In the genomic region with DNA sequence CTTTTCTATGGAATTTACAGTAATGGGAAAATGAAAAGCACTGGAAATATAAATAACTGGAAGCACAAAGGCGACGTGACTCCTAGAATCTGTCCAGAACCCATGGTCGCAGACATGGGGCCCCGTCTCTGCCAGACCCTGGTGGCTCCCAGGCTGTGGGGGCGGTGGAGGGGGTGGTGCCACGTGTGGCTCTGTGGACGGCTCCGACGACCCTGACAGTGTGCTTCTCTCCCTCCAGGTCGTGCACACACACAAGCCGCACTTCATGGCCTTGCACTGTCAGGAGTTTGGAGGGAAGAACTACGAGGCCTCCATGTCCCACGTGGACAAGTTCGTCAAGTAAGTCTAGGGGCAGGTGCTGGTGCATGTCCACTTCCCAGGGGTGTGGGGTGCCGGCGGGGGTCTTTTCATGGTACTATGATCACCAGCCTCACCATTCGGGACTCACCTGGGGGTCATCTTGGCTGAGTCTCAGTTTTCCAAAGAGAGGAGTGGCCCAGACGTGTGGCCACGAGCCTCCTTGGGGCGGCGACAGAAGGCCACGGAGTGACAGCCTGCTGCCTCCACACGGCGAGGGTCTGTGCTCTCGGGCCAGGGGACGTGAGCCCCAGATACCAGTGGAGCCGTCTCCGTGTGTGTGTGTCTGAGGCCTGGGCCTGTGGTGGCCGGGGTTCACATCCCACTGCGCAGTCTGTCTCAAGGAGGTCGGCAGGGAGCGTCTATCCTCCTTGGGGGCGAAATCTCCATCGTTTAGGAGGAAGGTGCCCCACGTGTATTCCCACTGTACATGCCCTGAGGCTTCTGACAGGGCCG, we compare ENCODE assay signal across 15 cellular contexts.
"Had no signal": no experiment of that assay in that cellular context is flagged by ENCODE, and none has a peak within 500 bp of the region (broad histone marks: within the 10 kb centered on the region; RNA-seq: fewer than 3 reads in every experiment).

No MANE protein-coding gene starts in this region.

- H3K9me3 ChIP-seq: breast epithelium, heart right ventricle, mucosa of descending colon, uterus had no signal

- H3K9me3 Mint-ChIP-seq: activated CD4-positive, alpha-beta T cell treated with anti-CD3 and anti-CD28 coated beads, Interleukin-2, amount 10 ng/mL, durations not matched to agents 24 days and 14 days; activated naive CD4-positive, alpha-beta T cell treated with anti-CD3 and anti-CD28 coated beads, Interleukin-2, amount 50 U/mL, for 72 hours; activated T-helper 17 cell treated with anti-CD3 and anti-CD28 coated beads, Interleukin-2, amount 50 U/mL, for 72 hours; naive thymus-derived CD8-positive, alpha-beta T cell; stimulated activated naive CD8-positive, alpha-beta T cell treated with anti-CD3 and anti-CD28 coated beads, Interleukin-15, Interleukin-2, amounts not matched to agents 100 ng/mL and 50 ng/mL, for 24 hours; T-helper 1 cell treated with Interleukin-12 subunit alpha and Interleukin-12 subunit beta and Interleukin-4 antibody, amounts not matched to agents 30 μg/mL and 1 μg/mL, for 36 hours had no signal

- H3K4me3 ChIP-seq: breast epithelium, heart right ventricle, lung, mucosa of descending colon, uterus had no signal

- H3K4me1 Mint-ChIP-seq: activated T-helper 17 cell treated with anti-CD3 and anti-CD28 coated beads, Interleukin-2, amount 50 U/mL, for 72 hours had no signal

- H3K27me3 Mint-ChIP-seq: activated CD4-positive, alpha-beta T cell treated with anti-CD3 and anti-CD28 coated beads, Interleukin-2, amount 10 ng/mL, durations not matched to agents 24 days and 14 days; activated T-helper 17 cell treated with anti-CD3 and anti-CD28 coated beads, Interleukin-2, amount 50 U/mL, for 72 hours; naive thymus-derived CD8-positive, alpha-beta T cell; progenitor cell of endocrine pancreas; stimulated activated naive CD8-positive, alpha-beta T cell treated with anti-CD3 and anti-CD28 coated beads, Interleukin-15, Interleukin-2, amounts not matched to agents 100 ng/mL and 50 ng/mL, for 24 hours had no signal

- H3K36me3 Mint-ChIP-seq: activated naive CD4-positive, alpha-beta T cell treated with anti-CD3 and anti-CD28 coated beads, Interleukin-2, amount 50 U/mL, for 72 hours had no signal

- H3K4me1 ChIP-seq: breast epithelium had no signal

- H3K27me3 ChIP-seq: breast epithelium, heart right ventricle, uterus had no signal

- ATAC-seq: activated naive CD4-positive, alpha-beta T cell treated with anti-CD3 and anti-CD28 coated beads, Interleukin-2, amount 50 U/mL, for 72 hours; activated T-helper 17 cell treated with anti-CD3 and anti-CD28 coated beads, Interleukin-2, amount 50 U/mL, for 72 hours; mucosa of descending colon; naive thymus-derived CD8-positive, alpha-beta T cell had no signal

- H3K27ac Mint-ChIP-seq: activated CD4-positive, alpha-beta T cell treated with anti-CD3 and anti-CD28 coated beads, Interleukin-2, amount 10 ng/mL, durations not matched to agents 24 days and 14 days; activated naive CD4-positive, alpha-beta T cell treated with anti-CD3 and anti-CD28 coated beads, Interleukin-2, amount 50 U/mL, for 72 hours; activated T-helper 17 cell treated with anti-CD3 and anti-CD28 coated beads, Interleukin-2, amount 50 U/mL, for 72 hours; progenitor cell of endocrine pancreas; stimulated activated naive CD8-positive, alpha-beta T cell treated with anti-CD3 and anti-CD28 coated beads, Interleukin-15, Interleukin-2, amounts not matched to agents 100 ng/mL and 50 ng/mL, for 24 hours; T-helper 1 cell treated with Interleukin-12 subunit alpha and Interleukin-12 subunit beta and Interleukin-4 antibody, amounts not matched to agents 30 μg/mL and 1 μg/mL, for 36 hours had no signal

- H3K4me3 Mint-ChIP-seq: activated CD4-positive, alpha-beta T cell treated with anti-CD3 and anti-CD28 coated beads, Interleukin-2, amount 10 ng/mL, durations not matched to agents 24 days and 14 days; activated T-helper 17 cell treated with anti-CD3 and anti-CD28 coated beads, Interleukin-2, amount 50 U/mL, for 72 hours; naive thymus-derived CD8-positive, alpha-beta T cell; stimulated activated naive CD8-positive, alpha-beta T cell treated with anti-CD3 and anti-CD28 coated beads, Interleukin-15, Interleukin-2, amounts not matched to agents 100 ng/mL and 50 ng/mL, for 24 hours; T-helper 1 cell treated with Interleukin-12 subunit alpha and Interleukin-12 subunit beta and Interleukin-4 antibody, amounts not matched to agents 30 μg/mL and 1 μg/mL, for 36 hours had no signal

- H3K27ac ChIP-seq: breast epithelium, heart right ventricle, uterus had no signal

- DNase-seq: activated CD4-positive, alpha-beta T cell treated with anti-CD3 and anti-CD28 coated beads, Interleukin-2, amount 10 ng/mL, durations not matched to agents 24 days and 14 days; foreskin melanocyte; heart right ventricle; naive thymus-derived CD8-positive, alpha-beta T cell; stimulated activated CD4-positive, alpha-beta T cell treated with anti-CD3 and anti-CD28 coated beads, Interleukin-4, amount 100 ng/mL, for 1 hour; stimulated activated CD8-positive, alpha-beta memory T cell treated with anti-CD3 and anti-CD28 coated beads, Interleukin-4, amount 100 ng/mL, for 48 hours had no signal

- H3K36me3 ChIP-seq: breast epithelium, uterus had no signal
